Comparison of ENCODE assay signal across 8 cellular contexts in genomic region chr2:9813312-9814128, GRCh38. TPM values are rescaled to one million over a fixed set of nuclear protein-coding genes. Genes with fewer than 3 reads are reported as not detected.
DNase-seq lines count a peak whose midpoint lies in the region; ATAC-seq and TF ChIP-seq lines count a peak whose summit lies in the region.

No MANE protein-coding gene starts in this region.

- H3K79me1 ChIP-seq in neuronal stem cell (ENCODE audit: low read depth, low read length) = no peaks in the 10 kb centered on the region

- H3K4me1 Mint-ChIP-seq in activated T-cell treated with anti-CD3 and anti-CD28 coated beads, Interleukin-2, amount 50 U/mL, for 72 hours (ENCODE audit: low read depth) = peaks cover 6% of the 10 kb centered on the region

- peak; percentile 97 for TF ChIP-seq CTCF in GM06990 (IDR thresholded peaks at IDR 0.05; ENCODE audit: insufficient read depth, low read length, poor library complexity, severe bottlenecking)
- peak; percentile 88 to 90 for TF ChIP-seq CTCF in fibroblast of lung (conservative IDR thresholded peaks at IDR 0.05 in 1 of 2, IDR thresholded peaks at IDR 0.05 in 1 of 2; ENCODE audit: low read depth in 1 of 2, low read length in 2 of 2)

- no peaks in the 10 kb centered on the region for H3K4me1 ChIP-seq in fibroblast of lung (ENCODE audit: control insufficient read depth, extremely low read depth, insufficient read depth, low read length)
- H3K4me1 ChIP-seq in neuronal stem cell (ENCODE audit: control insufficient read depth in 2 of 2, insufficient read depth in 1 of 2, low read depth in 1 of 2, low read length in 2 of 2) = peaks cover 0 to 4% of the 10 kb centered on the region in 2 donors

- H2BK12ac ChIP-seq in neuronal stem cell (ENCODE audit: low read length) = peak overlapping the region; percentile 10

- H3K4me3 ChIP-seq in GM06990 (replicated peaks; ENCODE audit: low read depth, low read length) = no peak overlapping the region
- peak overlapping the region in 1 of 4 experiments; percentile 27 for H3K4me3 ChIP-seq in fibroblast of lung (replicated peaks in 1 of 4; ENCODE audit: control extremely low read depth in 1 of 4, insufficient read depth in 1 of 4, low read depth in 3 of 4, low read length in 4 of 4)
- H3K4me3 ChIP-seq in neuronal stem cell (ENCODE audit: low read length in 2 of 2) = no peak overlapping the region

- H3K79me2 ChIP-seq in fibroblast of lung (ENCODE audit: control insufficient read depth, insufficient read depth, low read length) = no peaks in the 10 kb centered on the region

- peak; percentile 70 for DNase-seq in GM06990 (ENCODE audit: extremely low read depth, insufficient read length)
- peak; percentile 68 for DNase-seq in HK-2 (ENCODE audit: unreplicated experiment)
- peak; percentile 71 to 81 for DNase-seq in activated T-cell treated with anti-CD3 and anti-CD28 coated beads, Interleukin-2, amount 50 U/mL, for 72 hours
- DNase-seq in fibroblast of lung (ENCODE audit: low read depth in 2 of 2) = peak; percentile 38 to 63
- DNase-seq in neuronal stem cell (ENCODE audit: low spot score) = peak; percentile 73
- peak in 33 of 49 donors; percentile 10 to 75 (median 36) for DNase-seq in substantia nigra (lab: John Stamatoyannopoulos, UW)

- H2AK5ac ChIP-seq in neuronal stem cell (ENCODE audit: low read depth, low read length) = peak overlapping the region; percentile 23

- H3K23ac ChIP-seq in neuronal stem cell (ENCODE audit: low read depth, low read length, poor library complexity) = peak overlapping the region; percentile 56

- H3K27ac Mint-ChIP-seq in activated T-cell treated with anti-CD3 and anti-CD28 coated beads, Interleukin-2, amount 50 U/mL, for 72 hours = no peak overlapping the region

- no peaks in the 10 kb centered on the region for H3K27me3 ChIP-seq in GM06990 (replicated peaks; ENCODE audit: control insufficient read depth, insufficient read depth, low read length)
- no peaks in the 10 kb centered on the region for H3K27me3 ChIP-seq in fibroblast of lung (ENCODE audit: control insufficient read depth, insufficient read depth, low read length)
- peaks cover 0 to 30% (median 0%) of the 10 kb centered on the region in 3 experiments for H3K27me3 ChIP-seq in neuronal stem cell (ENCODE audit: control insufficient read depth in 3 of 3, insufficient read depth in 3 of 3, low read depth in 1 of 3, low read length in 3 of 3)

- no peaks in the 10 kb centered on the region for H3K36me3 Mint-ChIP-seq in activated T-cell treated with anti-CD3 and anti-CD28 coated beads, Interleukin-2, amount 50 U/mL, for 72 hours (ENCODE audit: insufficient read depth in 2 of 2)

- H3K9ac ChIP-seq in fibroblast of lung (ENCODE audit: insufficient read depth, low read length) = no peak overlapping the region
- H3K9ac ChIP-seq in neuronal stem cell (ENCODE audit: low read depth, low read length, poor library complexity) = no peak overlapping the region

- no peak overlapping the region for H2BK5ac ChIP-seq in neuronal stem cell (ENCODE audit: low read length)

- H4K20me1 ChIP-seq in fibroblast of lung (ENCODE audit: control insufficient read depth, extremely low read depth, insufficient read depth, low read length) = no peaks in the 10 kb centered on the region

- H3K4ac ChIP-seq in neuronal stem cell (ENCODE audit: low read length) = no peak overlapping the region

- peaks cover 7% of the 10 kb centered on the region for H3K27me3 Mint-ChIP-seq in activated T-cell treated with anti-CD3 and anti-CD28 coated beads, Interleukin-2, amount 50 U/mL, for 72 hours (ENCODE audit: low read depth)

- peak; percentile 87 to 91 for ATAC-seq in activated T-cell treated with anti-CD3 and anti-CD28 coated beads, Interleukin-2, amount 50 U/mL, for 72 hours (replicated peaks in 1 of 2)
- ATAC-seq in GM21390 (IDR thresholded peaks at IDR 0.05; ENCODE audit: unreplicated experiment) = no peak

- no peak overlapping the region for H3K27ac ChIP-seq in fibroblast of lung (ENCODE audit: insufficient read depth, low read length)
- H3K27ac ChIP-seq in neuronal stem cell (replicated peaks; ENCODE audit: low read length) = no peak overlapping the region
- no peak overlapping the region for H3K27ac ChIP-seq in substantia nigra (ENCODE audit: low read depth, low read length, poor library complexity, severe bottlenecking)

- H2BK120ac ChIP-seq in neuronal stem cell (ENCODE audit: low read depth, low read length) = peak overlapping the region; percentile 76

- H4K8ac ChIP-seq in neuronal stem cell (ENCODE audit: low read depth, low read length) = no peak overlapping the region

- H3K36me3 ChIP-seq in GM06990 (ENCODE audit: control insufficient read depth, insufficient read depth, low read length) (no peaks in the 10 kb centered on the region), fibroblast of lung (ENCODE audit: control insufficient read depth, insufficient read depth, low read length) (no peaks in the 10 kb centered on the region), neuronal stem cell (replicated peaks in 1 of 2; ENCODE audit: control insufficient read depth in 2 of 2, insufficient read depth in 2 of 2, low read length in 2 of 2) (no peaks in the 10 kb centered on the region)

- H3K14ac ChIP-seq in neuronal stem cell (ENCODE audit: low read length) = peak overlapping the region; percentile 5

- WGBS in neuronal stem cell (ENCODE audit: extremely low coverage in 2 of 2, insufficient read length in 2 of 2, insufficient replicate concordance in 1 of 2), 2 donors = no CpG with 5 or more reads among the region's 24 CpGs

- H3K4me3 Mint-ChIP-seq in activated T-cell treated with anti-CD3 and anti-CD28 coated beads, Interleukin-2, amount 50 U/mL, for 72 hours = no peak overlapping the region

- peak overlapping the region; percentile 84 for H3K18ac ChIP-seq in neuronal stem cell (ENCODE audit: low read length)

- H3K9me3 Mint-ChIP-seq in activated T-cell treated with anti-CD3 and anti-CD28 coated beads, Interleukin-2, amount 50 U/mL, for 72 hours = no peaks in the 10 kb centered on the region

- no peaks in the 10 kb centered on the region for H3K9me3 ChIP-seq in fibroblast of lung (ENCODE audit: control insufficient read depth, insufficient read depth, low read depth, low read length)
- peaks cover 0 to 2% of the 10 kb centered on the region in 2 donors for H3K9me3 ChIP-seq in neuronal stem cell (replicated peaks in 1 of 2; ENCODE audit: control insufficient read depth in 2 of 2, insufficient read depth in 1 of 2, low read depth in 1 of 2, low read length in 2 of 2)

- H4K91ac ChIP-seq in neuronal stem cell (ENCODE audit: low read depth, low read length, poor library complexity) = no peak overlapping the region

- H3K4me2 ChIP-seq in fibroblast of lung (ENCODE audit: extremely low read depth, insufficient read depth, low read length) (peak overlapping the region; percentile 9), neuronal stem cell (ENCODE audit: insufficient read depth, low read length, poor library complexity, severe bottlenecking) (no peak overlapping the region)

- no peak overlapping the region for H2BK15ac ChIP-seq in neuronal stem cell (ENCODE audit: low read length)

- H2AFZ ChIP-seq in fibroblast of lung (ENCODE audit: low read length) (peak overlapping the region; percentile 67), neuronal stem cell (ENCODE audit: low read length) (peak overlapping the region; percentile 85)

TF ChIP-seq in PFSK-1, 5 proteins besides CTCF, POLR2A, EP300 and RAD21:
- TF ChIP-seq SIN3A (IDR thresholded peaks at IDR 0.05; ENCODE audit: borderline replicate concordance, insufficient read depth, low read length) (no peak), TAF1 (IDR thresholded peaks at IDR 0.05; ENCODE audit: borderline replicate concordance, insufficient read depth, low read length) (no peak), FOXP2 (optimal IDR thresholded peaks at IDR 0.05; ENCODE audit: borderline replicate concordance, extremely low read depth, extremely low read length, insufficient read depth) (peak; percentile 78)

RNA-seq across cellular contexts. Expression of gene TAF1B, which starts 29.8 kb away (rescaled TPM):
- polyA plus RNA-seq in PFSK-1 (2012; ENCODE audit: insufficient read length, low read depth) = 8.5 TPM
- 10 to 100 TPM; 17.8 to 23.7 TPM for total RNA-seq in activated T-cell treated with anti-CD3 and anti-CD28 coated beads, Interleukin-2, amount 50 U/mL, for 72 hours
- total RNA-seq in fibroblast of lung = 19.8 and 32.9 TPM in 2 replicates
- polyA plus RNA-seq in fibroblast of lung = 19.5 and 30.8 TPM in 2 replicates
- polyA plus RNA-seq in fibroblast of lung (2012) = 10.9 and 16.8 TPM in 2 replicates
- polyA minus RNA-seq in fibroblast of lung (ENCODE audit: low replicate concordance) = 0.86 and 14.3 TPM in 2 replicates
- polyA plus RNA-seq in neuronal stem cell (2013, experiment 1 of 2) = 20.1 TPM
- 21.8 TPM for polyA plus RNA-seq in neuronal stem cell (2013, experiment 2 of 2)
